11 cellular contexts compared by ENCODE assay signal in genomic region chr18:79458131-79458838, GRCh38.
A peak's percentile ranks its signal among the peaks of the same experiment; 100 is the strongest.
DNase-seq lines count a peak whose midpoint lies in the region; ATAC-seq, FAIRE-seq and TF ChIP-seq lines count a peak whose summit lies in the region.
"Had no signal": no experiment of that assay in that cellular context is flagged by ENCODE, and none has a peak within 500 bp of the region (broad histone marks: within the 10 kb centered on the region; RNA-seq: fewer than 3 reads in every experiment).

No MANE protein-coding gene starts in this region.

- H3K27me3 ChIP-seq in hepatocyte, result no peaks in the 10 kb centered on the region

- no peak overlapping the region for H2AFZ ChIP-seq in hepatocyte

- H3K4me2 ChIP-seq in hepatocyte, result peak overlapping the region; percentile 64

- H3K9me3 ChIP-seq in hepatocyte (ENCODE audit: low read depth), result no peaks in the 10 kb centered on the region

- no peaks in the 10 kb centered on the region for H3K79me2 ChIP-seq in hepatocyte

- H3K4me3 ChIP-seq in astrocyte of the cerebellum (ENCODE audit: low read depth, low read length) (no peak overlapping the region), hepatocyte (no peak overlapping the region), skin epidermis (no peak overlapping the region)

- DNase-seq in ELR (ENCODE audit: low read depth), result peak; percentile 49
- DNase-seq in astrocyte of the cerebellum (ENCODE audit: low read depth), result peak; percentile 50
- DNase-seq in hepatocyte (ENCODE audit: low spot score), result peak; percentile 87
- no peak for DNase-seq in cortex of kidney (lab: John Stamatoyannopoulos, UW)
- no peak for DNase-seq in GM19239 (ENCODE audit: insufficient read length, low spot score)
- DNase-seq: activated naive CD8-positive, alpha-beta T cell treated with anti-CD3 and anti-CD28 coated beads, Interleukin-2, amount 10 ng/mL, durations not matched to agents 7 days and 5 days; NCI-H69; stimulated activated CD4-positive, alpha-beta T cell treated with anti-CD3 and anti-CD28 coated beads, Interleukin-2, amount 100 ng/mL, for 24 hours had no signal

- H3K4me1 ChIP-seq in hepatocyte (ENCODE audit: insufficient read depth), result peaks cover 23% of the 10 kb centered on the region

- H3K27ac ChIP-seq in hepatocyte, result peak overlapping the region; percentile 87
- H3K27ac ChIP-seq in skin epidermis, result peak overlapping the region in 16 of 21 experiments; percentile 8 to 86 (median 66)

- ATAC-seq in HG02938 (IDR thresholded peaks at IDR 0.05; ENCODE audit: unreplicated experiment) (no peak), HG02840 (IDR thresholded peaks at IDR 0.05; ENCODE audit: low FRiP score, unreplicated experiment) (no peak)

- WGBS in hepatocyte (ENCODE audit: low lambda C conversion rate, missing lambda C conversion rate), result 64% methylated on average over 44 of the region's 45 CpGs

- FAIRE-seq in GM19239 (lab: Jason Lieb, UNC), result no peak

- H3K36me3 ChIP-seq in hepatocyte (replicated peaks; ENCODE audit: insufficient read depth, low read depth), result no peaks in the 10 kb centered on the region

- in situ Hi-C loops in astrocyte of the cerebellum (cut with HindIII; ENCODE audit: low sequenced_read_pairs), result no loop called here

- no peaks in the 10 kb centered on the region for H3K9me2 ChIP-seq in hepatocyte (replicated peaks; ENCODE audit: insufficient read depth)

- no peaks in the 10 kb centered on the region for H4K20me1 ChIP-seq in hepatocyte (ENCODE audit: insufficient read depth, poor library complexity, severe bottlenecking)

- TF ChIP-seq CTCF in astrocyte of the cerebellum (IDR thresholded peaks at IDR 0.05; ENCODE audit: low read depth, low read length, missing control alignments) (no peak), hepatocyte (IDR thresholded peaks at IDR 0.05; ENCODE audit: poor library complexity) (no peak)

Comparison
In these comparisons a context has a peak if more than half of its experiments do, and no peak if none do; other contexts are left out.
1. DNase-seq: peak in ELR (single experiment), astrocyte of the cerebellum (single experiment) and hepatocyte (single experiment); none in cortex of kidney (single experiment) and GM19239 (single experiment).